Comparison of ENCODE assay signal across 28 cellular contexts in genomic region chr5:107926121-107926520, GRCh38.
"Had no signal": no experiment of that assay in that cellular context is flagged by ENCODE, and none has a peak within 500 bp of the region (broad histone marks: within the 10 kb centered on the region; RNA-seq: fewer than 3 reads in every experiment).

No MANE protein-coding gene starts in this region.

- ATAC-seq: activated CD8-positive, alpha-beta memory T cell treated with anti-CD3 and anti-CD28 coated beads, Interleukin-2, amount 10 ng/mL, durations not matched to agents 7 days and 5 days; activated CD8-positive, alpha-beta T cell treated with anti-CD3 and anti-CD28 coated beads, Interleukin-2, amount 10 ng/mL, durations not matched to agents 7 days and 5 days; activated naive CD4-positive, alpha-beta T cell treated with anti-CD3 and anti-CD28 coated beads, Interleukin-2, amount 50 U/mL, for 72 hours; T-cell had no signal

- H3K4me1 ChIP-seq: ascending aorta, breast epithelium, colonic mucosa had no signal

- H3K9me3 Mint-ChIP-seq: activated CD4-positive, alpha-beta memory T cell treated with anti-CD3 and anti-CD28 coated beads for 36 hours; activated naive CD4-positive, alpha-beta T cell treated with anti-CD3 and anti-CD28 coated beads for 36 hours; activated T-helper 1 cell treated with anti-CD3 and anti-CD28 coated beads, Interleukin-12 subunit alpha, Interleukin-12 subunit beta, Interleukin-2, Interleukin-4 antibody, amounts not matched to agents 30 ng/mL and 10 ng/mL and 1 ng/mL, durations not matched to agents 14 hours and 24 hours and 36 hours; activated T-helper 2 cell treated with anti-CD3 and anti-CD28 coated beads, Interferon-gamma antibody, Interleukin-2, Interleukin-4, amounts not matched to agents 10 μg/mL and 5 μg/mL and 100 μg/mL, durations not matched to agents 14 hours and 24 hours and 36 hours; T-cell; T-helper 1 cell treated with Interleukin-12 subunit alpha and Interleukin-12 subunit beta and Interleukin-4 antibody, amounts not matched to agents 30 μg/mL and 1 μg/mL, for 36 hours had no signal

- H3K27me3 Mint-ChIP-seq: activated CD4-positive, alpha-beta memory T cell treated with anti-CD3 and anti-CD28 coated beads for 36 hours; activated CD8-positive, alpha-beta memory T cell treated with anti-CD3 and anti-CD28 coated beads, Interleukin-2, amount 10 ng/mL, durations not matched to agents 7 days and 5 days; activated naive CD8-positive, alpha-beta T cell treated with anti-CD3 and anti-CD28 coated beads, Interleukin-2, amount 10 ng/mL, durations not matched to agents 7 days and 5 days; T-cell had no signal

- H3K27ac Mint-ChIP-seq: activated CD4-positive, alpha-beta memory T cell treated with anti-CD3 and anti-CD28 coated beads for 36 hours; activated CD8-positive, alpha-beta memory T cell treated with anti-CD3 and anti-CD28 coated beads, Interleukin-2, amount 10 ng/mL, durations not matched to agents 7 days and 5 days; activated naive CD4-positive, alpha-beta T cell treated with anti-CD3 and anti-CD28 coated beads for 36 hours; activated naive CD4-positive, alpha-beta T cell treated with anti-CD3 and anti-CD28 coated beads, Interleukin-2, amount 50 U/mL, for 72 hours; activated T-helper 1 cell treated with anti-CD3 and anti-CD28 coated beads, Interleukin-12 subunit alpha, Interleukin-12 subunit beta, Interleukin-2, Interleukin-4 antibody, amounts not matched to agents 30 ng/mL and 10 ng/mL and 1 ng/mL, durations not matched to agents 14 hours and 24 hours and 36 hours; T-cell; T-helper 1 cell treated with Interleukin-12 subunit alpha and Interleukin-12 subunit beta and Interleukin-4 antibody, amounts not matched to agents 30 μg/mL and 1 μg/mL, for 36 hours had no signal

- H3K27ac ChIP-seq: ascending aorta, breast epithelium, cardiac muscle cell, colonic mucosa, epithelial cell of prostate had no signal

- H3K4me3 Mint-ChIP-seq: activated CD4-positive, alpha-beta memory T cell treated with anti-CD3 and anti-CD28 coated beads for 36 hours; activated CD8-positive, alpha-beta memory T cell treated with anti-CD3 and anti-CD28 coated beads, Interleukin-2, amount 10 ng/mL, durations not matched to agents 7 days and 5 days; activated CD8-positive, alpha-beta T cell treated with anti-CD3 and anti-CD28 coated beads, Interleukin-2, amount 10 ng/mL, durations not matched to agents 7 days and 5 days; activated naive CD4-positive, alpha-beta T cell treated with anti-CD3 and anti-CD28 coated beads for 36 hours; activated T-helper 1 cell treated with anti-CD3 and anti-CD28 coated beads, Interleukin-12 subunit alpha, Interleukin-12 subunit beta, Interleukin-2, Interleukin-4 antibody, amounts not matched to agents 30 ng/mL and 10 ng/mL and 1 ng/mL, durations not matched to agents 14 hours and 24 hours and 36 hours; brain; T-cell; T-helper 1 cell treated with Interleukin-12 subunit alpha and Interleukin-12 subunit beta and Interleukin-4 antibody, amounts not matched to agents 30 μg/mL and 1 μg/mL, for 36 hours had no signal

- H3K36me3 Mint-ChIP-seq: activated CD4-positive, alpha-beta memory T cell treated with anti-CD3 and anti-CD28 coated beads for 36 hours; brain had no signal

- H3K27me3 ChIP-seq: ascending aorta, breast epithelium, cardiac muscle cell, colonic mucosa had no signal

- DNase-seq: activated CD4-positive, alpha-beta memory T cell treated with anti-CD3 and anti-CD28 coated beads for 36 hours; activated CD4-positive, alpha-beta T cell treated with anti-CD3 and anti-CD28 coated beads for 1 hour; activated CD4-positive, alpha-beta T cell treated with anti-CD3 and anti-CD28 coated beads for 4 hours; activated CD4-positive, alpha-beta T cell treated with anti-CD3 and anti-CD28 coated beads, Interleukin-2, amount 50 U/mL, for 1 hour; activated CD8-positive, alpha-beta memory T cell treated with anti-CD3 and anti-CD28 coated beads, Interleukin-2, amount 10 ng/mL, durations not matched to agents 7 days and 5 days; activated CD8-positive, alpha-beta memory T cell treated with anti-CD3 and anti-CD28 coated beads, Interleukin-2, amount 50 U/mL, for 4 hours; activated CD8-positive, alpha-beta T cell treated with anti-CD3 and anti-CD28 coated beads, Interleukin-2, amount 10 ng/mL, durations not matched to agents 7 days and 5 days; activated effector memory CD4-positive, alpha-beta T cell treated with anti-CD3 and anti-CD28 coated beads, Interleukin-2, amount 50 U/mL, for 16 hours; activated naive CD4-positive, alpha-beta T cell treated with anti-CD3 and anti-CD28 coated beads for 36 hours; activated naive CD8-positive, alpha-beta T cell treated with anti-CD3 and anti-CD28 coated beads, Interleukin-2, amount 10 ng/mL, durations not matched to agents 7 days and 5 days; activated T-cell treated with anti-CD3 and anti-CD28 coated beads, Interleukin-2, amount 50 U/mL, for 1 hour; activated T-cell treated with anti-CD3 and anti-CD28 coated beads, Interleukin-2, amount 50 U/mL, for 48 hours; central memory CD4-positive, alpha-beta T cell; cerebellar nuclear complex; colonic mucosa; effector CD8-positive, alpha-beta T cell; foreskin fibroblast; head of caudate nucleus; T-cell had no signal

- H3K9me3 ChIP-seq: ascending aorta, breast epithelium, colonic mucosa had no signal

- H3K4me3 ChIP-seq: ascending aorta, breast epithelium, cardiac muscle cell, colonic mucosa had no signal

- H3K36me3 ChIP-seq: ascending aorta, breast epithelium, cardiac muscle cell, colonic mucosa had no signal
